ENCODE assay signal across 9 cellular contexts in the genomic region with DNA sequence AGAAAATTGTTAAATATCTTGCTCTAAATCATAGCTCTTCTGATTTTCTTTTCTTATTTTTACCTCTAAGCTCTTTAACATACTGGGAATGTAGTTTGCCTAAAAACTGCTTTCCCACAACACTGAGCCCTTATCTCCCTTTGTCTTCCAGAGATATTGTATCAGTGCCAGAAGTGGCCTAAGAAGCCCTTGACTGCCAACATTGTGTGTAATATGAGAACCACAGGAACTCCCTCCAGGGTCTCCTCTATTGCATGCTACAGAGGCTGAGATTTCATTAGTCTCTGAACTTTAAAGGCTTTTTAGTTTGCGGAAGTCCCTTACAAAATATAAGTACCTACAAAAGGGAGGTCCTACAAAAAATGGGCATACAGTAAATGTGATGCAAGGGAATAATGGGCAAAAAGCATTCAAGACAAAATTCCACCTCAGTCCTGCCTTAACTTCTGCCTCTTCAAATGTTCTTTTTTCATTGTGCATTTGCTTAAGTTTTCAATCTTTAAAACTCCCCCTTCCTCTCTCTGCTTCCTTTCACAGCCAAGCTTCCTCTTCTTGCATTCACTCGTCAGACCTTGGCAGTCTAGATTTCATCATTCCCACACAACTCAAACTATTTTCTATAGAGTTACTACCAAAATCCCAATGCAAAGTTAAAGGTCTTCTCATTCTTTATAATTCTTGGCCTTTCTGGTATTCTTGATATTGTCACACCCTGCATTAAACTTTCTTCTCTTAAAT.
DNase-seq lines count a peak whose midpoint lies in the region; ATAC-seq and TF ChIP-seq lines count a peak whose summit lies in the region.
"Had no signal": no experiment of that assay in that cellular context is flagged by ENCODE, and none has a peak within 500 bp of the region (broad histone marks: within the 10 kb centered on the region; RNA-seq: fewer than 3 reads in every experiment).

No MANE protein-coding gene starts in this region.

- H3K27ac ChIP-seq in tibial nerve: peak overlapping the region in 3 of 4 donors; percentile 4 to 82 (median 71)
- H3K27ac ChIP-seq: sigmoid colon had no signal

- DNase-seq in NCI-H82 (lab: John Stamatoyannopoulos, UW) (peak; percentile 6), NCI-H82 treated with DMSO at 0.1 percent for 48 hours (lab: John Stamatoyannopoulos, UW; ENCODE audit: unreplicated experiment) (no peak), NOMO-1 treated with dmso at 0.1 percent for 144 hours (lab: John Stamatoyannopoulos, UW; ENCODE audit: unreplicated experiment) (peak; percentile 13), fibroblast of peridontal ligament (ENCODE audit: extremely low read depth) (peak; percentile 89), tibial nerve (ENCODE audit: low spot score in 2 of 2) (no peak)
- no peak for DNase-seq in activated CD4-positive, alpha-beta T cell treated with anti-CD3 and anti-CD28 coated beads, Interleukin-2, amount 50 U/mL, for 48 hours
- DNase-seq: sigmoid colon had no signal

- TF ChIP-seq CTCF in tibial nerve (IDR thresholded peaks at IDR 0.05): no peak

- ATAC-seq in HG02763 (IDR thresholded peaks at IDR 0.05; ENCODE audit: unreplicated experiment): no peak
- no peak for ATAC-seq in HG03342 (IDR thresholded peaks at IDR 0.05; ENCODE audit: unreplicated experiment)

- H3K27me3 ChIP-seq in tibial nerve: no peaks in the 10 kb centered on the region
- H3K27me3 ChIP-seq: sigmoid colon had no signal

- H3K36me3 ChIP-seq in tibial nerve: no peaks in the 10 kb centered on the region
- H3K36me3 ChIP-seq: sigmoid colon had no signal

- peak in 1 of 2 donors; percentile 22 for TF ChIP-seq EP300 in tibial nerve (IDR thresholded peaks at IDR 0.05)

- H3K9me3 ChIP-seq in tibial nerve: no peaks in the 10 kb centered on the region
- H3K9me3 ChIP-seq: sigmoid colon had no signal

- peaks cover 0 to 51% (median 14%) of the 10 kb centered on the region in 4 donors for H3K4me1 ChIP-seq in tibial nerve
- H3K4me1 ChIP-seq: sigmoid colon had no signal

- TF ChIP-seq POLR2A in tibial nerve (IDR thresholded peaks at IDR 0.05): no peak

- WGBS in tibial nerve, 2 donors: 7 to 9% methylated on average over 2 of the region's 2 CpGs

- H3K4me3 ChIP-seq in tibial nerve: no peak overlapping the region
- H3K4me3 ChIP-seq: sigmoid colon had no signal

Comparison
In these comparisons a context has a peak if more than half of its experiments do, and no peak if none do; other contexts are left out.
1. DNase-seq: peak in NCI-H82 (single experiment), NOMO-1 treated with dmso at 0.1 percent for 144 hours (single experiment) and fibroblast of peridontal ligament (single experiment); none in NCI-H82 treated with DMSO at 0.1 percent for 48 hours (single experiment), tibial nerve (0 of 2) and activated CD4-positive, alpha-beta T cell treated with anti-CD3 and anti-CD28 coated beads, Interleukin-2, amount 50 U/mL, for 48 hours (0 of 2).